ENCODE assay signal across 13 cellular contexts in genomic region chr2:122707224-122707824, GRCh38.
DNase-seq lines count a peak whose midpoint lies in the region; ATAC-seq and TF ChIP-seq lines count a peak whose summit lies in the region.
"Had no signal": no experiment of that assay in that cellular context is flagged by ENCODE, and none has a peak within 500 bp of the region (broad histone marks: within the 10 kb centered on the region; RNA-seq: fewer than 3 reads in every experiment).

No MANE protein-coding gene starts in this region.

- H3K4me3 Mint-ChIP-seq in activated T-cell treated with anti-CD3 and anti-CD28 coated beads, Interleukin-2, amount 50 U/mL, for 4 hours: no peak overlapping the region
- H3K4me3 Mint-ChIP-seq: activated naive CD8-positive, alpha-beta T cell treated with anti-CD3 and anti-CD28 coated beads, Interleukin-2, amount 10 ng/mL, durations not matched to agents 7 days and 5 days had no signal

- in situ Hi-C loops in GM13976 (cut with MboI; ENCODE audit: low sequenced_read_pairs, unreplicated experiment): no loop called here

- H3K36me3 ChIP-seq in PC-9 (ENCODE audit: low read depth) (no peaks in the 10 kb centered on the region), SJCRH30 (no peaks in the 10 kb centered on the region)
- H3K36me3 ChIP-seq: right atrium auricular region had no signal

- H3K4me1 Mint-ChIP-seq in activated T-cell treated with anti-CD3 and anti-CD28 coated beads, Interleukin-2, amount 50 U/mL, for 4 hours (ENCODE audit: low read depth): no peaks in the 10 kb centered on the region
- H3K4me1 Mint-ChIP-seq: activated naive CD8-positive, alpha-beta T cell treated with anti-CD3 and anti-CD28 coated beads, Interleukin-2, amount 10 ng/mL, durations not matched to agents 7 days and 5 days had no signal

- DNase-seq in GM13976 (ENCODE audit: low spot score): peak; percentile 17
- DNase-seq in PC-9: no peak
- no peak for DNase-seq in SJCRH30
- no peak for DNase-seq in activated T-cell treated with anti-CD3 and anti-CD28 coated beads, Interleukin-2, amount 50 U/mL, for 4 hours
- DNase-seq in NCI-H2107 treated with DMSO at 0.1 percent for 48 hours (lab: John Stamatoyannopoulos, UW; ENCODE audit: unreplicated experiment): no peak
- no peak for DNase-seq in NCI-H187 treated with DMSO at 0.1 percent for 48 hours (lab: John Stamatoyannopoulos, UW)
- DNase-seq: activated CD4-positive, alpha-beta T cell treated with anti-CD3 and anti-CD28 coated beads for 48 hours; activated naive CD8-positive, alpha-beta T cell treated with anti-CD3 and anti-CD28 coated beads, Interleukin-2, amount 10 ng/mL, durations not matched to agents 7 days and 5 days; SHP77 treated with DMSO at 0.1 percent for 48 hours had no signal

- CTCF ChIA-PET in PC-9 (lab: Charles Lee): no interaction called here

- H2AFZ ChIP-seq in PC-9: peak overlapping the region; percentile 22; the same call in 1 of the 2 replicates

- H3K27ac ChIP-seq in PC-9: no peak overlapping the region
- no peak overlapping the region for H3K27ac ChIP-seq in SJCRH30
- H3K27ac ChIP-seq: right atrium auricular region had no signal

- H3K27me3 Mint-ChIP-seq in activated T-cell treated with anti-CD3 and anti-CD28 coated beads, Interleukin-2, amount 50 U/mL, for 4 hours (ENCODE audit: low read depth): no peaks in the 10 kb centered on the region
- H3K27me3 Mint-ChIP-seq: activated naive CD8-positive, alpha-beta T cell treated with anti-CD3 and anti-CD28 coated beads, Interleukin-2, amount 10 ng/mL, durations not matched to agents 7 days and 5 days had no signal

- intact Hi-C loops in PC-9 (cut with micrococcal nuclease; ENCODE audit: unreplicated experiment): no loop called here

- no peaks in the 10 kb centered on the region for H3K9me3 ChIP-seq in PC-9 (ENCODE audit: insufficient read depth, low read depth)
- no peaks in the 10 kb centered on the region for H3K9me3 ChIP-seq in SJCRH30 (replicated peaks)
- H3K9me3 ChIP-seq: right atrium auricular region had no signal

- H3K4me3 ChIP-seq in PC-9 (no peak overlapping the region), SJCRH30 (no peak overlapping the region)
- H3K4me3 ChIP-seq: right atrium auricular region had no signal

- no peaks in the 10 kb centered on the region for H3K9me2 ChIP-seq in PC-9 (ENCODE audit: insufficient read depth)

- ATAC-seq in GM19452 (IDR thresholded peaks at IDR 0.05; ENCODE audit: unreplicated experiment) (peak; percentile 57), HG02970 (IDR thresholded peaks at IDR 0.05; ENCODE audit: low FRiP score, unreplicated experiment) (peak; percentile 65)
- no peak for ATAC-seq in activated T-cell treated with anti-CD3 and anti-CD28 coated beads, Interleukin-2, amount 50 U/mL, for 4 hours
- ATAC-seq: HCT116 had no signal

- TF ChIP-seq CTCF in GM13976 (IDR thresholded peaks at IDR 0.05; ENCODE audit: borderline replicate concordance, control extremely low read depth, extremely low read depth, insufficient read depth, missing control alignments) (no peak), PC-9 (conservative IDR thresholded peaks at IDR 0.05) (no peak)

- H3K27me3 ChIP-seq in PC-9 (ENCODE audit: insufficient read depth, low read depth) (no peaks in the 10 kb centered on the region), SJCRH30 (no peaks in the 10 kb centered on the region)
- H3K27me3 ChIP-seq: right atrium auricular region had no signal

- peaks cover 5% of the 10 kb centered on the region for H3K9me3 Mint-ChIP-seq in activated T-cell treated with anti-CD3 and anti-CD28 coated beads, Interleukin-2, amount 50 U/mL, for 4 hours

- H3K4me1 ChIP-seq in PC-9 (replicated peaks; ENCODE audit: insufficient read depth) (0 out of 2 replicates have a peak, but pooled peaks cover 5% of the 10 kb centered on the region), SJCRH30 (no peaks in the 10 kb centered on the region)
- H3K4me1 ChIP-seq: right atrium auricular region had no signal

- POLR2A ChIA-PET in PC-9 (lab: Charles Lee; ENCODE audit: unreplicated experiment): no interaction called here

- no peaks in the 10 kb centered on the region for H3K36me3 Mint-ChIP-seq in activated T-cell treated with anti-CD3 and anti-CD28 coated beads, Interleukin-2, amount 50 U/mL, for 4 hours (ENCODE audit: insufficient read depth)
- H3K36me3 Mint-ChIP-seq: activated naive CD8-positive, alpha-beta T cell treated with anti-CD3 and anti-CD28 coated beads, Interleukin-2, amount 10 ng/mL, durations not matched to agents 7 days and 5 days had no signal

- H3K79me2 ChIP-seq in PC-9 (ENCODE audit: low read depth): no peaks in the 10 kb centered on the region

- peak overlapping the region; percentile 11; the same call in 1 of the 2 replicates for H3K4me2 ChIP-seq in PC-9

- no peaks in the 10 kb centered on the region for H3F3A ChIP-seq in PC-9 (ENCODE audit: insufficient read depth, low read depth)

- no TSS peak for BruUV-seq in PC-9 (replicated peaks; lab: Mats Ljungman, UMichigan)

- H4K20me1 ChIP-seq in PC-9 (ENCODE audit: insufficient read depth): no peaks in the 10 kb centered on the region

Comparison
In these comparisons a context has a peak if more than half of its experiments do, and no peak if none do; other contexts are left out.
1. ATAC-seq: peak in GM19452 (single experiment) and HG02970 (single experiment); none in activated T-cell treated with anti-CD3 and anti-CD28 coated beads, Interleukin-2, amount 50 U/mL, for 4 hours (0 of 2).